In genomic region chr10:100184426-100185219, GRCh38 we compare ENCODE assay signal across 1 cellular context.
TF ChIP-seq lines count a peak whose summit lies in the region.

No MANE protein-coding gene starts in this region.

TF ChIP-seq in HEK293T, 16 proteins besides CTCF, POLR2A, EP300 and RAD21 (continued from another document):
- no peak for TF ChIP-seq TARDBP (IDR thresholded peaks at IDR 0.05)
- TF ChIP-seq NFRKB (IDR thresholded peaks at IDR 0.05) = no peak
- no peak for TF ChIP-seq LEF1 (IDR thresholded peaks at IDR 0.05; ENCODE audit: borderline replicate concordance)
- TF ChIP-seq FOXK2 (IDR thresholded peaks at IDR 0.05) = no peak
- TF ChIP-seq FOXA1 (IDR thresholded peaks at IDR 0.05) = no peak
- TF ChIP-seq SUZ12 (IDR thresholded peaks at IDR 0.05) = no peak
- no peak for TF ChIP-seq HDGF (IDR thresholded peaks at IDR 0.05; ENCODE audit: borderline replicate concordance)
- no peak for TF ChIP-seq ARNT (IDR thresholded peaks at IDR 0.05)
